31 cellular contexts compared by ENCODE assay signal in the genomic region with DNA sequence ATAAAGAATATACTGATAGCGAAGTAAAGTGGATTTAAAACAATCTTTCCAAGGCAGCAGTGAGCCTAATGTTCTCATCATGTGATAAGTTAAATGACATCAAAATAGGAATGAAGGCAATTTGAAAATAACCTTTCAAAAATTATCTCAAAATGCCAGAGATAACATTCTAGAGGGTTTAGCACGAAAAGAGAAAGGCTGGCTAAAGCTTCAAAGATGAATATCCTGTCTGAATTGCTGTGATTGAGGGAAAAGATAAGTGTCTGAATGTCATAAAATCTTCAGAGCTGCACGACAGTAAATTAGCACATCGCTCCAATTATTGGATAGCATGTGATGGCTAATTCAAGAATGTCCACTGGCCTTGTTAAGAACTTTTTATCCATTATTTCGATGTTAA.
"Had no signal": no experiment of that assay in that cellular context is flagged by ENCODE, and none has a peak within 500 bp of the region (broad histone marks: within the 10 kb centered on the region; RNA-seq: fewer than 3 reads in every experiment).

No MANE protein-coding gene starts in this region.

- H3K79me2 ChIP-seq: parathyroid adenoma had no signal

- H3K9me3 Mint-ChIP-seq: nephron progenitor cell, neural progenitor cell had no signal

- H3K4me1 Mint-ChIP-seq: naive thymus-derived CD8-positive, alpha-beta T cell; nephron progenitor cell; neural progenitor cell; stimulated activated memory B cell treated with anti-CD40 and anti-IgM and Interleukin-4, amounts not matched to agents 10 μg/mL and 1 μg/mL and 100 μg/mL, for 72 hours; stimulated activated naive CD8-positive, alpha-beta T cell treated with anti-CD3 and anti-CD28 coated beads, Interleukin-15, amount 100 ng/mL, for 72 hours had no signal

- H3K27ac Mint-ChIP-seq: naive thymus-derived CD8-positive, alpha-beta T cell; natural killer cell treated with Interleukin-12 subunit alpha and Interleukin-12 subunit beta and Interleukin-15 and Interleukin-18, amount 100 ng/mL, for 72 hours; nephron progenitor cell; neural progenitor cell; progenitor cell of endocrine pancreas; stimulated activated memory B cell treated with anti-CD40 and anti-IgM and Interleukin-4, amounts not matched to agents 10 μg/mL and 1 μg/mL and 100 μg/mL, for 72 hours; stimulated activated naive CD8-positive, alpha-beta T cell treated with anti-CD3 and anti-CD28 coated beads, Interleukin-15, amount 100 ng/mL, for 72 hours had no signal

- H3K4me1 ChIP-seq: neural progenitor cell, parathyroid adenoma, psoas muscle, right lobe of liver, sigmoid colon, spleen, suprapubic skin, testis, tibial artery, transverse colon, upper lobe of left lung, vagina had no signal

- H3K36me3 Mint-ChIP-seq: naive thymus-derived CD8-positive, alpha-beta T cell; natural killer cell treated with Interleukin-12 subunit alpha and Interleukin-12 subunit beta and Interleukin-15 and Interleukin-18, amount 100 ng/mL, for 72 hours; neural progenitor cell; stimulated activated memory B cell treated with anti-CD40 and anti-IgM and Interleukin-4, amounts not matched to agents 10 μg/mL and 1 μg/mL and 100 μg/mL, for 72 hours had no signal

- H3K4me3 Mint-ChIP-seq: naive thymus-derived CD8-positive, alpha-beta T cell; natural killer cell treated with Interleukin-12 subunit alpha and Interleukin-12 subunit beta and Interleukin-15 and Interleukin-18, amount 100 ng/mL, for 72 hours; nephron progenitor cell; neural progenitor cell; stimulated activated memory B cell treated with anti-CD40 and anti-IgM and Interleukin-4, amounts not matched to agents 10 μg/mL and 1 μg/mL and 100 μg/mL, for 72 hours; stimulated activated naive CD8-positive, alpha-beta T cell treated with anti-CD3 and anti-CD28 coated beads, Interleukin-15, amount 100 ng/mL, for 72 hours had no signal

- H3K9ac ChIP-seq: neural progenitor cell, parathyroid adenoma had no signal

- H2AFZ ChIP-seq: neural progenitor cell, parathyroid adenoma had no signal

- H3K4me2 ChIP-seq: neural progenitor cell had no signal

- H3K4me3 ChIP-seq: neural progenitor cell, ovary, psoas muscle, right lobe of liver, sigmoid colon, spleen, suprapubic skin, testis, tibial artery, transverse colon, upper lobe of left lung, vagina had no signal

- H3K27me3 Mint-ChIP-seq: naive thymus-derived CD8-positive, alpha-beta T cell; natural killer cell treated with Interleukin-12 subunit alpha and Interleukin-12 subunit beta and Interleukin-15 and Interleukin-18, amount 100 ng/mL, for 72 hours; stimulated activated memory B cell treated with anti-CD40 and anti-IgM and Interleukin-4, amounts not matched to agents 10 μg/mL and 1 μg/mL and 100 μg/mL, for 72 hours; stimulated activated naive CD8-positive, alpha-beta T cell treated with anti-CD3 and anti-CD28 coated beads, Interleukin-15, amount 100 ng/mL, for 72 hours had no signal

- H3K27ac ChIP-seq: neural progenitor cell, ovary, parathyroid adenoma, psoas muscle, right lobe of liver, sigmoid colon, spleen, suprapubic skin, testis, tibial artery, transverse colon, upper lobe of left lung, vagina had no signal

- H3K27me3 ChIP-seq: neural progenitor cell, ovary, right lobe of liver, sigmoid colon, spleen, suprapubic skin, testis, tibial artery, transverse colon, upper lobe of left lung, vagina had no signal

- H3K9me3 ChIP-seq: ovary, psoas muscle, right lobe of liver, sigmoid colon, suprapubic skin, testis, tibial artery, transverse colon, upper lobe of left lung, vagina had no signal

- ATAC-seq: naive thymus-derived CD8-positive, alpha-beta T cell; natural killer cell treated with Interleukin-12 subunit alpha and Interleukin-12 subunit beta and Interleukin-15 and Interleukin-18, amount 100 ng/mL, for 72 hours; psoas muscle; right cardiac atrium; right lobe of liver; stimulated activated memory B cell treated with anti-CD40 and anti-IgM and Interleukin-4, amounts not matched to agents 10 μg/mL and 1 μg/mL and 100 μg/mL, for 72 hours; stimulated activated naive CD8-positive, alpha-beta T cell treated with anti-CD3 and anti-CD28 coated beads, Interleukin-15, amount 100 ng/mL, for 72 hours; stimulated activated naive CD8-positive, alpha-beta T cell treated with anti-CD3 and anti-CD28 coated beads, Interleukin-15, Interleukin-2, amounts not matched to agents 100 U/mL and 50 U/mL, for 24 hours had no signal

- DNase-seq: naive thymus-derived CD8-positive, alpha-beta T cell; nephron progenitor cell; occipital lobe; ovary; posterior cingulate gyrus; psoas muscle; right cardiac atrium; right lobe of liver; sigmoid colon; small intestine; spleen; stimulated activated CD4-positive, alpha-beta T cell treated with anti-CD3 and anti-CD28 coated beads, Interleukin-12 subunit alpha, Interleukin-12 subunit beta, amount 100 ng/mL, for 4 hours; stimulated activated CD4-positive, alpha-beta T cell treated with anti-CD3 and anti-CD28 coated beads, Interleukin-1b, Interleukin-23, amount 100 ng/mL, for 48 hours; stimulated activated CD4-positive, alpha-beta T cell treated with anti-CD3 and anti-CD28 coated beads, Interleukin-4, amount 100 ng/mL, for 1 hour; stimulated activated CD4-positive, alpha-beta T cell treated with anti-CD3 and anti-CD28 coated beads, Interleukin-4, amount 100 ng/mL, for 4 hours; stimulated activated CD8-positive, alpha-beta memory T cell treated with anti-CD3 and anti-CD28 coated beads, Interleukin-4, amount 100 ng/mL, for 48 hours; stimulated activated naive CD4-positive, alpha-beta T cell; stimulated activated naive CD8-positive, alpha-beta T cell treated with anti-CD3 and anti-CD28 coated beads, Interleukin-15, amount 100 ng/mL, for 72 hours; stimulated activated naive CD8-positive, alpha-beta T cell treated with anti-CD3 and anti-CD28 coated beads, Interleukin-15, Interleukin-2, amounts not matched to agents 100 U/mL and 50 U/mL, for 24 hours; substantia nigra; testis; tibial artery; transverse colon; upper lobe of left lung had no signal

- H3K36me3 ChIP-seq: neural progenitor cell, ovary, right lobe of liver, sigmoid colon, spleen, suprapubic skin, tibial artery, transverse colon, upper lobe of left lung, vagina had no signal
